In genomic region chr21:38416791-38417190, GRCh38 we compare ENCODE assay signal across 24 cellular contexts.
A peak's percentile ranks its signal among the peaks of the same experiment; 100 is the strongest.
DNase-seq lines count a peak whose midpoint lies in the region; ATAC-seq and TF ChIP-seq lines count a peak whose summit lies in the region.
"Had no signal": no experiment of that assay in that cellular context is flagged by ENCODE, and none has a peak within 500 bp of the region (broad histone marks: within the 10 kb centered on the region; RNA-seq: fewer than 3 reads in every experiment).

No MANE protein-coding gene starts in this region.

- WGBS in stomach, 5 donors: 71 to 80% (median 78%) methylated on average over 10 of the region's 10 CpGs

- no peaks in the 10 kb centered on the region for H3K27me3 ChIP-seq in MG63
- no peaks in the 10 kb centered on the region for H3K27me3 ChIP-seq in stomach
- H3K27me3 ChIP-seq: Peyer's patch, SJSA1 had no signal

- TF ChIP-seq EP300 in stomach (IDR thresholded peaks at IDR 0.05): no peak

- peaks cover 22% of the 10 kb centered on the region for H3K36me3 Mint-ChIP-seq in chondrocyte (ENCODE audit: low read depth)
- H3K36me3 Mint-ChIP-seq: IgD-negative memory B cell had no signal

- H3K36me3 ChIP-seq in MG63 (peaks cover 7% of the 10 kb centered on the region), stomach (no peaks in the 10 kb centered on the region)
- H3K36me3 ChIP-seq: Peyer's patch, SJSA1 had no signal

- H3K9me3 ChIP-seq in MG63 (no peaks in the 10 kb centered on the region), stomach (peaks cover 0 to 3% (median 0%) of the 10 kb centered on the region in 4 donors)
- H3K9me3 ChIP-seq: Peyer's patch, SJSA1 had no signal

- H3K4me1 ChIP-seq in stomach: no peaks in the 10 kb centered on the region
- H3K4me1 ChIP-seq: Peyer's patch, SJSA1 had no signal

- peaks cover 6% of the 10 kb centered on the region for H3K9me3 Mint-ChIP-seq in chondrocyte (ENCODE audit: low read depth)

- H3K27ac Mint-ChIP-seq in chondrocyte (ENCODE audit: unreplicated experiment): peak overlapping the region; percentile 22
- H3K27ac Mint-ChIP-seq: H9, IgD-negative memory B cell had no signal

- ATAC-seq in GM19395 (IDR thresholded peaks at IDR 0.05; ENCODE audit: unreplicated experiment): no peak
- ATAC-seq: Right ventricle myocardium inferior had no signal

- no peak overlapping the region for H3K27ac ChIP-seq in stomach
- H3K27ac ChIP-seq: GM23248, Peyer's patch, SJSA1 had no signal

- intact Hi-C loops in stomach (cut with DNase I; ENCODE audit: low total_unique reads): no loop called here

- TF ChIP-seq POLR2A in stomach (IDR thresholded peaks at IDR 0.05): no peak

- peaks cover 45% of the 10 kb centered on the region for H3K4me1 Mint-ChIP-seq in chondrocyte (ENCODE audit: low read depth)
- H3K4me1 Mint-ChIP-seq: IgD-negative memory B cell had no signal

- H3K4me3 ChIP-seq in MG63: no peak overlapping the region
- H3K4me3 ChIP-seq in stomach: no peak overlapping the region
- H3K4me3 ChIP-seq: GM23248, Peyer's patch, SJSA1 had no signal

- TF ChIP-seq CTCF in chondrocyte (IDR thresholded peaks at IDR 0.05) (no peak), stomach (IDR thresholded peaks at IDR 0.05) (no peak)

- DNase-seq in NOMO-1 treated with DMSO at 0.1 percent for 48 hours (lab: John Stamatoyannopoulos, UW; ENCODE audit: unreplicated experiment) (peak; percentile 27), NOMO-1 (lab: John Stamatoyannopoulos, UW; ENCODE audit: unreplicated experiment in 2 of 2) (no peak), RPMI7951 (ENCODE audit: low read depth) (peak; percentile 32), chondrocyte (ENCODE audit: low spot score) (no peak), MG63 (no peak), stomach (no peak)
- DNase-seq: AML-193, C1 segment of cervical spinal cord, EL, GF-D8, GM23248, H9, Kasumi-1, MM.1S, NCI-H1417, NCI-H1694 treated with DMSO at 0.1 percent for 48 hours, NCI-H446 treated with DMSO at 0.1 percent for 48 hours, NCI-H526 treated with DMSO at 0.1 percent for 48 hours, Peyer's patch, T-helper 1 cell had no signal

- H3K4me3 Mint-ChIP-seq in chondrocyte (ENCODE audit: unreplicated experiment): no peak overlapping the region
- H3K4me3 Mint-ChIP-seq: H9, IgD-negative memory B cell had no signal

- H3K27me3 Mint-ChIP-seq in chondrocyte (ENCODE audit: low read depth): no peaks in the 10 kb centered on the region
- H3K27me3 Mint-ChIP-seq: IgD-negative memory B cell had no signal

Comparison
In these comparisons a context has a peak if more than half of its experiments do, and no peak if none do; other contexts are left out.
1. DNase-seq: peak in NOMO-1 treated with DMSO at 0.1 percent for 48 hours (single experiment) and RPMI7951 (single experiment); none in NOMO-1 (0 of 2), chondrocyte (single experiment), MG63 (single experiment) and stomach (single experiment).